ENCODE assay signal across 1 cellular context in the genomic region with DNA sequence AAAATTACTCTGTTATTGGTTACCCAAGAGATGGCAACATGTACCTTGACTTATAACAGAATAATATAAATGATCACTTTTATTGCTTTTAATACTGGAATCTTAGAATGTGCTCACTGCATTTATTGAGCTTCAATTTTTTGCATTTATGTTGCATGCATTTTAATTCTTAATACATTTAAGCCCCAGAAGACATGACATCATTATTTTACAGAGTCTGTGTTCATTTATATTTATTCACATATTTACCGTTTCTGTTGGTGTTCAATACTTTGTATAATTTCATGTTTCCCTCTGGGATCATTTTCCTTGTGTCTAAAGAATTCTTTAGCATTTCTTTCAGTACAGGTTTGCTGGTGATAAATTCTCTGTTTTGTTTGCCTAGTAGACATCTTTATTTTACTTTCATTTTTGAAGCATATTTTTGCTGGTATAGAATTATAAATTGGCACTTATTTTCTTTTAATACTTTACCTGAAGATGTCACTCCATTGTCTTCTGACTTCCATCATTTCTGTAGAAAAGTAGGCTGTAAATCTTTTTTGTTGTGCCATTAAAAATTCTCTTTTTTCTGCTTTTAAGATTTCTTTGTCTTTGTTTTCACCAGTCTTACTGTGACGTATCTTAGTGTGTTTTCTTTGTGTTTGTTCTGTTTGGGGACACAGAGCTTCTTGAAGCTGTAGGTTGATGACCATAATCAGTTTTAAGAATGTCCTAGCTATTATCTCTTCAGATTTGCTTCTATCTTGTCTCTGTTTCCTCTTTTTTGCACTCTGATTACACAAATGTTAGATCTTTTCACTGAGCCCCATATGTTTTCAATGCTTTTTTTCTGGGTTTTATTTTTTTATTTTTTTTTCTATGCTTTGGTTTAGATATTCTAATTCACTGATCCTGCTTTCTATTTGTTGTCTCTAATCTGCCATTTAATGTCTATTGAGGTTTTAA.
A peak's percentile ranks its signal among the peaks of the same experiment; 100 is the strongest.
TF ChIP-seq lines count a peak whose summit lies in the region.

No MANE protein-coding gene starts in this region.

TF ChIP-seq in HEK293, 187 proteins besides CTCF, POLR2A, EP300 and RAD21 (continued from another document):
- TF ChIP-seq, protein P1, sequence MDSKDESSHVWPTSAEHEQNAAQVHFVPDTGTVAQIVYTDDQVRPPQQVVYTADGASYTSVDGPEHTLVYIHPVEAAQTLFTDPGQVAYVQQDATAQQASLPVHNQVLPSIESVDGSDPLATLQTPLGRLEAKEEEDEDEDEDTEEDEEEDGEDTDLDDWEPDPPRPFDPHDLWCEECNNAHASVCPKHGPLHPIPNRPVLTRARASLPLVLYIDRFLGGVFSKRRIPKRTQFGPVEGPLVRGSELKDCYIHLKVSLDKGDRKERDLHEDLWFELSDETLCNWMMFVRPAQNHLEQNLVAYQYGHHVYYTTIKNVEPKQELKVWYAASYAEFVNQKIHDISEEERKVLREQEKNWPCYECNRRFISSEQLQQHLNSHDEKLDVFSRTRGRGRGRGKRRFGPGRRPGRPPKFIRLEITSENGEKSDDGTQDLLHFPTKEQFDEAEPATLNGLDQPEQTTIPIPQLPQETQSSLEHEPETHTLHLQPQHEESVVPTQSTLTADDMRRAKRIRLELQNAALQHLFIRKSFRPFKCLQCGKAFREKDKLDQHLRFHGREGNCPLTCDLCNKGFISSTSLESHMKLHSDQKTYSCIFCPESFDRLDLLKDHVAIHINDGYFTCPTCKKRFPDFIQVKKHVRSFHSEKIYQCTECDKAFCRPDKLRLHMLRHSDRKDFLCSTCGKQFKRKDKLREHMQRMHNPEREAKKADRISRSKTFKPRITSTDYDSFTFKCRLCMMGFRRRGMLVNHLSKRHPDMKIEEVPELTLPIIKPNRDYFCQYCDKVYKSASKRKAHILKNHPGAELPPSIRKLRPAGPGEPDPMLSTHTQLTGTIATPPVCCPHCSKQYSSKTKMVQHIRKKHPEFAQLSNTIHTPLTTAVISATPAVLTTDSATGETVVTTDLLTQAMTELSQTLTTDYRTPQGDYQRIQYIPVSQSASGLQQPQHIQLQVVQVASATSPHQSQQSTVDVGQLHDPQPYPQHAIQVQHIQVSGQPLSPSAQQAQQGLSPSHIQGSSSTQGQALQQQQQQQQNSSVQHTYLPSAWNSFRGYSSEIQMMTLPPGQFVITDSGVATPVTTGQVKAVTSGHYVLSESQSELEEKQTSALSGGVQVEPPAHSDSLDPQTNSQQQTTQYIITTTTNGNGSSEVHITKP (tag by site-specific recombination; IDR thresholded peaks at IDR 0.05) = no peak
- TF ChIP-seq SETDB1 (IDR thresholded peaks at IDR 0.05; ENCODE audit: insufficient read length, low read length) (peak; percentile 99), ZNF626 (tag by site-specific recombination; IDR thresholded peaks at IDR 0.05) (peak; percentile 96), TRIM28 (IDR thresholded peaks at IDR 0.05; ENCODE audit: borderline replicate concordance, low read length) (peak; percentile 98), ZNF558 (tag by site-specific recombination; IDR thresholded peaks at IDR 0.05) (peak; percentile 65; the same call in 1 of the 2 replicates), ZNF169 (tag by site-specific recombination; IDR thresholded peaks at IDR 0.05) (no peak), ZNF510 (tag by site-specific recombination; IDR thresholded peaks at IDR 0.05; ENCODE audit: insufficient replicate concordance) (peak; percentile 52), HOXC10 (CRISPR knock-in tag; IDR thresholded peaks at IDR 0.05) (no peak), ZNF843 (tag by site-specific recombination; IDR thresholded peaks at IDR 0.05) (no peak), ZNF501 (tag by site-specific recombination; IDR thresholded peaks at IDR 0.05) (0 out of 2 replicates have a peak, but pooled peaks have one; percentile 26), GFI1B (tag by site-specific recombination; IDR thresholded peaks at IDR 0.05) (0 out of 2 replicates have a peak, but pooled peaks have one; percentile 26), ZIC2 (tag by site-specific recombination; IDR thresholded peaks at IDR 0.05) (no peak)
- TF ChIP-seq, protein P2, sequence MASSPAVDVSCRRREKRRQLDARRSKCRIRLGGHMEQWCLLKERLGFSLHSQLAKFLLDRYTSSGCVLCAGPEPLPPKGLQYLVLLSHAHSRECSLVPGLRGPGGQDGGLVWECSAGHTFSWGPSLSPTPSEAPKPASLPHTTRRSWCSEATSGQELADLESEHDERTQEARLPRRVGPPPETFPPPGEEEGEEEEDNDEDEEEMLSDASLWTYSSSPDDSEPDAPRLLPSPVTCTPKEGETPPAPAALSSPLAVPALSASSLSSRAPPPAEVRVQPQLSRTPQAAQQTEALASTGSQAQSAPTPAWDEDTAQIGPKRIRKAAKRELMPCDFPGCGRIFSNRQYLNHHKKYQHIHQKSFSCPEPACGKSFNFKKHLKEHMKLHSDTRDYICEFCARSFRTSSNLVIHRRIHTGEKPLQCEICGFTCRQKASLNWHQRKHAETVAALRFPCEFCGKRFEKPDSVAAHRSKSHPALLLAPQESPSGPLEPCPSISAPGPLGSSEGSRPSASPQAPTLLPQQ (tag by site-specific recombination; IDR thresholded peaks at IDR 0.05) = no peak
- TF ChIP-seq, protein P3, sequence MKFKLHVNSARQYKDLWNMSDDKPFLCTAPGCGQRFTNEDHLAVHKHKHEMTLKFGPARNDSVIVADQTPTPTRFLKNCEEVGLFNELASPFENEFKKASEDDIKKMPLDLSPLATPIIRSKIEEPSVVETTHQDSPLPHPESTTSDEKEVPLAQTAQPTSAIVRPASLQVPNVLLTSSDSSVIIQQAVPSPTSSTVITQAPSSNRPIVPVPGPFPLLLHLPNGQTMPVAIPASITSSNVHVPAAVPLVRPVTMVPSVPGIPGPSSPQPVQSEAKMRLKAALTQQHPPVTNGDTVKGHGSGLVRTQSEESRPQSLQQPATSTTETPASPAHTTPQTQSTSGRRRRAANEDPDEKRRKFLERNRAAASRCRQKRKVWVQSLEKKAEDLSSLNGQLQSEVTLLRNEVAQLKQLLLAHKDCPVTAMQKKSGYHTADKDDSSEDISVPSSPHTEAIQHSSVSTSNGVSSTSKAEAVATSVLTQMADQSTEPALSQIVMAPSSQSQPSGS (tag by site-specific recombination; IDR thresholded peaks at IDR 0.05; ENCODE audit: low read depth) = peak; percentile 71
- TF ChIP-seq, protein P4, sequence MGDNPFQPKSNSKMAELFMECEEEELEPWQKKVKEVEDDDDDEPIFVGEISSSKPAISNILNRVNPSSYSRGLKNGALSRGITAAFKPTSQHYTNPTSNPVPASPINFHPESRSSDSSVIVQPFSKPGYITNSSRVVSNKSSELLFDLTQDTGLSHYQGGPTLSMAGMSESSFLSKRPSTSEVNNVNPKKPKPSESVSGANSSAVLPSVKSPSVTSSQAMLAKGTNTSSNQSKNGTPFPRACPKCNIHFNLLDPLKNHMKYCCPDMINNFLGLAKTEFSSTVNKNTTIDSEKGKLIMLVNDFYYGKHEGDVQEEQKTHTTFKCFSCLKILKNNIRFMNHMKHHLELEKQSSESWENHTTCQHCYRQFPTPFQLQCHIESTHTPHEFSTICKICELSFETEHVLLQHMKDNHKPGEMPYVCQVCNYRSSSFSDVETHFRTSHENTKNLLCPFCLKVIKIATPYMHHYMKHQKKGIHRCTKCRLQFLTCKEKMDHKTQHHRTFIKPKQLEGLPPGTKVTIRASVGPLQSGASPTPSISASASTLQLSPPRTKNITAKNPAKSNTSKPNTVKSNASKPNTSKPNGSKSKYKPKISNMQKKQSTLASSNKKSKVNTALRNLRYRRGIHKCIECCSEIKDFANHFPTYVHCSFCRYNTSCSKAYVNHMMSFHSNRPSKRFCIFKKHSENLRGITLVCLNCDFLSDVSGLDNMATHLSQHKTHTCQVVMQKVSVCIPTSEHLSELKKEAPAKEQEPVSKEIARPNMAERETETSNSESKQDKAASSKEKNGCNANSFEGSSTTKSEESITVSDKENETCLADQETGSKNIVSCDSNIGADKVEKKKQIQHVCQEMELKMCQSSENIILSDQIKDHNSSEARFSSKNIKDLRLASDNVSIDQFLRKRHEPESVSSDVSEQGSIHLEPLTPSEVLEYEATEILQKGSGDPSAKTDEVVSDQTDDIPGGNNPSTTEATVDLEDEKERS (tag by site-specific recombination; IDR thresholded peaks at IDR 0.05) = peak; percentile 97
